In the genomic region with DNA sequence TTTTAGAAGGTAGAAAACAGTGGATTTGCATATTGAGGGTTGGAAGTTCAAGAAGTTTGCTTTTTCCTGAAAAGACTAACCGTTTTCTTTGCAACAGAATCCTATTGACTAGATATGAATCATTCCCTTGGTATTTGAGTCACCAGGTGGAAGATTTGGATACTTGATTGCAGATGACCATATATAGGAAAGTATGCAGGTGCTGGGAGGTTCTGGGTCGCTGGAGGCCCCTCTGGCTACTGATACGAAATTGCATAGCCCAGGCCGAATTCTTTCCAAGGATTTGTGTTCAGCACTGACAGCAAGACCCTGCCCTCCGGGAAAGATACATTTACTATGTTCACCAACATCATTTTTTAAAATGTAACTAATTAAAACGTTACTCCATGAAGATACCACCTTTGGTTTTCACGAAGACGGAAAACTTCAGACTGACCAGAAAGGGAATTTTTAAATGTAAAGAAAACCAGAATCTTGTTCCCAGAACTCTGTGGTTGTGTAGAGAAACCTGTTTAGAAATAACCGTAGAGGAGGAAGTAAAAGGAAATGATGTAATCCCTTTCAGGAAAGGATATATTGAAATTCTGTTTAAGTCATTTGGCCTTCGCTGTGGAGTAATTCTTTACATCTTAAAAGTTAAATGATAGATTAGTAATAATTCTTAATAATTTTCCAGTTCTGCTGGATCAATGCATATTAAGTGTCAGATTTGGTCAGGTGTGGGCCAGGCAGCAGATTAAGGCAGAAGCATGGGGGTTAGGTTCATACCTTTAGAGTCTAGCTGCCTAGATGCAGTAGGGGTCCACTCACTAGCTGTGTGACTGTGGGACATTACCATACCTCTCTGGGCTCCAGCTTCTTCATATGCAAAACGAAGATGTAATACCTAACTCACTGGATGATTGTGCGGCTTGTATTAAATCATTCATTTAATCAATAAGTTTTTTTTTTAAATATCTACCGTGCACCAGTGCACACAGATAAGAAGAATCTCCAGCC, we compare ENCODE assay signal across 11 cellular contexts. TPM values are rescaled to one million over a fixed set of nuclear protein-coding genes. Genes with fewer than 3 reads are reported as not detected.
DNase-seq lines count a peak whose midpoint lies in the region; ATAC-seq and FAIRE-seq lines count a peak whose summit lies in the region.
"Had no signal": no experiment of that assay in that cellular context is flagged by ENCODE, and none has a peak within 500 bp of the region (broad histone marks: within the 10 kb centered on the region; RNA-seq: fewer than 3 reads in every experiment).

No MANE protein-coding gene starts in this region.

- H3K36me3 Mint-ChIP-seq in activated naive CD8-positive, alpha-beta T cell treated with anti-CD3 and anti-CD28 coated beads, Interleukin-2, amount 10 ng/mL, durations not matched to agents 7 days and 5 days = peaks cover 23% of the 10 kb centered on the region
- H3K36me3 Mint-ChIP-seq: stimulated activated naive B cell treated with anti-CD40 and anti-IgM and Interleukin-4, amounts not matched to agents 10 μg/mL and 1 μg/mL and 100 μg/mL, for 72 hours had no signal

- H3K4me1 Mint-ChIP-seq in activated naive CD8-positive, alpha-beta T cell treated with anti-CD3 and anti-CD28 coated beads, Interleukin-2, amount 10 ng/mL, durations not matched to agents 7 days and 5 days = peaks cover 23% of the 10 kb centered on the region

- FAIRE-seq in urothelium cell line (lab: Jason Lieb, UNC) = no peak
- FAIRE-seq: colon had no signal

- POLR2A ChIA-PET in activated naive CD8-positive, alpha-beta T cell treated with anti-CD3 and anti-CD28 coated beads, Interleukin-2, amount 10 ng/mL, durations not matched to agents 7 days and 5 days (lab: Charles Lee) = interaction anchor here (0.5 kb wide), 1 partner anchor 173 kb away, joined by 3 read pairs; no protein-coding TSS in a partner anchor

- H3K4me3 Mint-ChIP-seq in activated naive CD8-positive, alpha-beta T cell treated with anti-CD3 and anti-CD28 coated beads, Interleukin-2, amount 10 ng/mL, durations not matched to agents 7 days and 5 days = peak overlapping the region; percentile 90

- peaks cover 8% of the 10 kb centered on the region for H3K9me3 Mint-ChIP-seq in activated naive CD8-positive, alpha-beta T cell treated with anti-CD3 and anti-CD28 coated beads, Interleukin-2, amount 10 ng/mL, durations not matched to agents 7 days and 5 days
- H3K9me3 Mint-ChIP-seq: stimulated activated naive B cell treated with anti-CD40 and anti-IgM and Interleukin-4, amounts not matched to agents 10 μg/mL and 1 μg/mL and 100 μg/mL, for 72 hours had no signal

- H3K27me3 Mint-ChIP-seq in activated naive CD8-positive, alpha-beta T cell treated with anti-CD3 and anti-CD28 coated beads, Interleukin-2, amount 10 ng/mL, durations not matched to agents 7 days and 5 days = peaks cover 18% of the 10 kb centered on the region

- H3K27ac Mint-ChIP-seq in activated naive CD8-positive, alpha-beta T cell treated with anti-CD3 and anti-CD28 coated beads, Interleukin-2, amount 10 ng/mL, durations not matched to agents 7 days and 5 days = peak overlapping the region; percentile 39
- H3K27ac Mint-ChIP-seq: stimulated activated naive B cell treated with anti-CD40 and anti-IgM and Interleukin-4, amounts not matched to agents 10 μg/mL and 1 μg/mL and 100 μg/mL, for 72 hours had no signal

- peak; percentile 11 for DNase-seq in stimulated activated CD4-positive, alpha-beta T cell treated with anti-CD3 and anti-CD28 coated beads, Interleukin-15, amount 100 ng/mL, for 24 hours
- no peak for DNase-seq in stimulated activated CD4-positive, alpha-beta T cell treated with anti-CD3 and anti-CD28 coated beads, Interleukin-2, amount 100 ng/mL, for 48 hours
- DNase-seq in activated naive CD8-positive, alpha-beta T cell treated with anti-CD3 and anti-CD28 coated beads, Interleukin-2, amount 10 ng/mL, durations not matched to agents 7 days and 5 days = no peak
- peak; percentile 85 for DNase-seq in left kidney (ENCODE audit: low read depth, low spot score)
- peak; percentile 72 for DNase-seq in urothelium cell line (ENCODE audit: low spot score)
- DNase-seq in activated CD4-positive, alpha-beta T cell treated with anti-CD3 and anti-CD28 coated beads for 4 hours = no peak
- DNase-seq in NCI-H2196 (lab: John Stamatoyannopoulos, UW; ENCODE audit: unreplicated experiment) = no peak
- no peak for DNase-seq in dedifferentiated amniotic fluid mesenchymal stem cell (ENCODE audit: extremely low spot score)
- DNase-seq: MM.1S had no signal

- ATAC-seq in activated naive CD8-positive, alpha-beta T cell treated with anti-CD3 and anti-CD28 coated beads, Interleukin-2, amount 10 ng/mL, durations not matched to agents 7 days and 5 days (ENCODE audit: low read depth) = no peak

RNA-seq across cellular contexts. Expression of a gene that starts 1.1 kb away (rescaled TPM):
- total RNA-seq in activated naive CD8-positive, alpha-beta T cell treated with anti-CD3 and anti-CD28 coated beads, Interleukin-2, amount 10 ng/mL, durations not matched to agents 7 days and 5 days = 1 to 10 TPM; 5.1 to 5.6 TPM

Comparison
In these comparisons a context has a peak if more than half of its experiments do, and no peak if none do; other contexts are left out.
1. DNase-seq: peak in stimulated activated CD4-positive, alpha-beta T cell treated with anti-CD3 and anti-CD28 coated beads, Interleukin-15, amount 100 ng/mL, for 24 hours (single experiment), left kidney (single experiment) and urothelium cell line (single experiment); none in stimulated activated CD4-positive, alpha-beta T cell treated with anti-CD3 and anti-CD28 coated beads, Interleukin-2, amount 100 ng/mL, for 48 hours (0 of 2), activated naive CD8-positive, alpha-beta T cell treated with anti-CD3 and anti-CD28 coated beads, Interleukin-2, amount 10 ng/mL, durations not matched to agents 7 days and 5 days (single experiment), activated CD4-positive, alpha-beta T cell treated with anti-CD3 and anti-CD28 coated beads for 4 hours (0 of 2), NCI-H2196 (single experiment) and dedifferentiated amniotic fluid mesenchymal stem cell (single experiment).